Comparison of ENCODE assay signal across 8 cellular contexts in the genomic region with DNA sequence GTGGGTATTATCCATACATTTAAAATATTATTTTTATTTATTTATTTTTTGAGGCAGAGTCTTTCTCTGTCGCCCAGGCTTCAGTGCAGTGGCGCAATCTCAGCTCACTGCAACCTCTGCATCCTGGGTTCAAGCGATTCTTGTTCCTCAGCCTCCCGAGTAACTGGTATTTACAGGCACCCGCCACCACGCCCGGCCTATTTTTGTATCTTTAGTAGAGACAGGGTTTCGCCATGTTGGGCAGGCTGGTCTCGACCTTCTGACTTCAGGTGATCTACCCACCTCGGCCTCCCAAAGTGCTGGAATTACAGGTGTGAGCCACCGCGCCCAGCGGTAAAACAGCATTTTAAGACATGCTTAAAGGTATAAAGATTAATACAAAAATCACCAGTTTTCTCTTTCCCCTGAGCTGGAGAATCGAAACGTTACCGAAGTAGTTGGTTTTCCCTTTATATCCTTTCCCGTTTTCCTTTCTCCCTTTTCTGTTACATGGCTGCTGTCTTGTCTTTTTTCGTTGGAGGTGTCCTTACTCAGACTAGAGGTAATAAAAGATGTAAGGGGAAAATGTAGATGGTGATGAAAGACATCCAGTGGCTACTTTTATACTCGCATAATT. TPM values are rescaled to one million over a fixed set of nuclear protein-coding genes. Genes with fewer than 3 reads are reported as not detected.
A peak's percentile ranks its signal among the peaks of the same experiment; 100 is the strongest.
DNase-seq lines count a peak whose midpoint lies in the region; ATAC-seq and TF ChIP-seq lines count a peak whose summit lies in the region.

No MANE protein-coding gene starts in this region.

- H4K91ac ChIP-seq in IMR-90 (ENCODE audit: insufficient read depth, low read depth, low read length), result no peak overlapping the region

- H4K5ac ChIP-seq in IMR-90 (ENCODE audit: low read depth, low read length), result no peak overlapping the region

- no peak overlapping the region for H3K14ac ChIP-seq in IMR-90 (replicated peaks; ENCODE audit: low read depth, low read length)

- DNase-seq in IMR-90 (no peak), breast epithelium (ENCODE audit: low spot score in 2 of 2) (no peak), mesothelial cell of epicardium (ENCODE audit: low spot score in 2 of 2, unreplicated experiment in 2 of 2) (no peak), NCI-H510A (lab: John Stamatoyannopoulos, UW) (no peak), Ammon's horn (ENCODE audit: low spot score) (no peak), NCI-H2171 treated with DMSO at 0.1 percent for 48 hours (lab: John Stamatoyannopoulos, UW) (no peak), head of caudate nucleus (no peak)

- H3K9ac ChIP-seq in IMR-90 (ENCODE audit: low read depth, low read length), result no peak overlapping the region

- peaks cover 26% of the 10 kb centered on the region; the same call in 1 of the 2 replicates for H4K20me1 ChIP-seq in IMR-90 (ENCODE audit: insufficient read depth, low read length)

- H2BK20ac ChIP-seq in IMR-90 (ENCODE audit: low read depth, low read length), result no peak overlapping the region

- no peak overlapping the region for H2AK9ac ChIP-seq in IMR-90 (replicated peaks; ENCODE audit: low read depth, low read length, poor library complexity)

- TF ChIP-seq CTCF in IMR-90 (conservative IDR thresholded peaks at IDR 0.05; ENCODE audit: low read depth, low read length), result no peak
- no peak for TF ChIP-seq CTCF in breast epithelium (IDR thresholded peaks at IDR 0.05)
- no peak for TF ChIP-seq CTCF in mesothelial cell of epicardium (IDR thresholded peaks at IDR 0.05; ENCODE audit: unreplicated experiment)

- no peak overlapping the region for H2BK15ac ChIP-seq in IMR-90 (ENCODE audit: low read depth, low read length)

- H4K8ac ChIP-seq in IMR-90 (ENCODE audit: low read depth in 2 of 2, low read length in 2 of 2), result no peak overlapping the region

- H2AFZ ChIP-seq in ACC112 (ENCODE audit: low read length, unreplicated experiment), result no peak overlapping the region
- H2AFZ ChIP-seq in IMR-90 (replicated peaks; ENCODE audit: low read length, poor library complexity), result no peak overlapping the region

- BruUV-seq in IMR-90 (replicated peaks; lab: Mats Ljungman, UMichigan), result no TSS peak

- H3K36me3 Mint-ChIP-seq in mesothelial cell of epicardium, result peaks cover 2% of the 10 kb centered on the region

- no peak for ATAC-seq in IMR-90 (ENCODE audit: low read depth)

- H3K27ac ChIP-seq in ACC112 (ENCODE audit: low read depth, low read length) (no peak overlapping the region), IMR-90 (ENCODE audit: insufficient read depth, low read length) (no peak overlapping the region), breast epithelium (peak overlapping the region in 1 of 2 donors; percentile 99)

- H3K79me1 ChIP-seq in IMR-90 (ENCODE audit: low read depth in 1 of 2, low read length in 2 of 2), result peaks cover 7 to 41% of the 10 kb centered on the region in 2 experiments

- no peak overlapping the region for H3K23ac ChIP-seq in IMR-90 (ENCODE audit: low read depth, low read length)

- H3K36me3 ChIP-seq in ACC112 (ENCODE audit: insufficient read depth, low read length), result peaks cover 3% of the 10 kb centered on the region; the same call in 1 of the 2 replicates
- H3K36me3 ChIP-seq in IMR-90 (ENCODE audit: control insufficient read depth, insufficient read depth, low read length), result peaks cover 3% of the 10 kb centered on the region
- H3K36me3 ChIP-seq in breast epithelium, result no peaks in the 10 kb centered on the region

- dilution Hi-C loops in IMR-90 (cut with HindIII; ENCODE audit: low sequenced_read_pairs, unreplicated experiment), result no loop called here

- H2BK120ac ChIP-seq in IMR-90 (ENCODE audit: low read depth, low read length), result no peak overlapping the region

- H3K79me2 ChIP-seq in ACC112 (ENCODE audit: control insufficient read depth, insufficient read depth, low read length, unreplicated experiment), result peaks cover 72% of the 10 kb centered on the region

- CTCF ChIA-PET in IMR-90 (lab: Yijun Ruan, JAX), result no interaction called here

- no peak overlapping the region for H3K56ac ChIP-seq in IMR-90 (ENCODE audit: extremely low read depth, insufficient read depth, low read length)

- H3K4me3 Mint-ChIP-seq in mesothelial cell of epicardium, result peak overlapping the region; percentile 96

- peak overlapping the region; percentile 84 for H3K27ac Mint-ChIP-seq in mesothelial cell of epicardium

- H3K9me3 ChIP-seq in IMR-90 (ENCODE audit: control insufficient read depth, insufficient read depth, low read length) (no peaks in the 10 kb centered on the region), breast epithelium (no peaks in the 10 kb centered on the region)

- TF ChIP-seq POLR2A in IMR-90 (IDR thresholded peaks at IDR 0.05; ENCODE audit: low read depth, low read length) (no peak), breast epithelium (IDR thresholded peaks at IDR 0.05) (no peak)

- no peak overlapping the region for H3K4ac ChIP-seq in IMR-90 (ENCODE audit: low read depth, low read length)

- POLR2A ChIA-PET in IMR-90 (lab: Charles Lee; ENCODE audit: unreplicated experiment), result no interaction called here

- no peak overlapping the region for H2AK5ac ChIP-seq in IMR-90 (ENCODE audit: low read depth, low read length)

- peak overlapping the region; percentile 67 for H3K4me2 ChIP-seq in IMR-90 (ENCODE audit: low read depth, low read length)

- H3K4me1 ChIP-seq in ACC112 (ENCODE audit: control insufficient read depth, insufficient read depth, low read length, unreplicated experiment), result peaks cover 28% of the 10 kb centered on the region
- peaks cover 9% of the 10 kb centered on the region for H3K4me1 ChIP-seq in IMR-90 (ENCODE audit: control insufficient read depth, insufficient read depth, low read length)
- H3K4me1 ChIP-seq in breast epithelium, result peaks cover 0 to 7% of the 10 kb centered on the region in 2 donors

- no peak overlapping the region for H3K18ac ChIP-seq in IMR-90 (ENCODE audit: low read depth, low read length)

- peaks cover 10% of the 10 kb centered on the region for H3K9me1 ChIP-seq in IMR-90 (ENCODE audit: insufficient read depth, low read length)

- H3K4me3 ChIP-seq in ACC112 (ENCODE audit: low read depth, low read length), result peak overlapping the region; percentile 90
- H3K4me3 ChIP-seq in IMR-90 (ENCODE audit: insufficient read depth, low read depth, low read length), result peak overlapping the region; percentile 32
- peak overlapping the region; percentile 87 to 95 (median 92) for H3K4me3 ChIP-seq in breast epithelium

- in situ Hi-C loops in IMR-90 (cut with MboI; ENCODE audit: low sequenced_read_pairs), result no loop called here

- H3K9me3 Mint-ChIP-seq in mesothelial cell of epicardium, result no peaks in the 10 kb centered on the region

- H3K4me1 Mint-ChIP-seq in mesothelial cell of epicardium, result peaks cover 39% of the 10 kb centered on the region

- intact Hi-C loops in IMR-90 (cut with micrococcal nuclease) (no loop called here), breast epithelium (cut with DNase I; ENCODE audit: low total_unique reads) (no loop called here), head of caudate nucleus (cut with DNase I) (no loop called here)

- no peak for TF ChIP-seq RAD21 in IMR-90 (IDR thresholded peaks at IDR 0.05; ENCODE audit: low read length)

- H3K27me3 ChIP-seq in ACC112 (ENCODE audit: insufficient read depth, low read length) (no peaks in the 10 kb centered on the region), IMR-90 (ENCODE audit: control insufficient read depth, insufficient read depth, low read length) (no peaks in the 10 kb centered on the region), breast epithelium (no peaks in the 10 kb centered on the region)

- no peak overlapping the region for H2BK5ac ChIP-seq in IMR-90 (ENCODE audit: low read depth, low read length, poor library complexity, severe bottlenecking)

- WGBS in IMR-90 (ENCODE audit: extremely low coverage in 2 of 2, insufficient read length in 1 of 2), 2 experiments, result 100% methylated on average over 1 of the region's 19 CpGs; no CpG with 5 or more reads in 1 of the 2 experiments

- no peaks in the 10 kb centered on the region for H3K27me3 Mint-ChIP-seq in mesothelial cell of epicardium (ENCODE audit: low read depth)

TF ChIP-seq in IMR-90, 13 proteins besides CTCF, POLR2A, EP300 and RAD21:
- peak; percentile 32; the same call in 1 of the 2 replicates for TF ChIP-seq CEBPB (IDR thresholded peaks at IDR 0.05; ENCODE audit: low read depth, low read length)
- TF ChIP-seq RFX5 (IDR thresholded peaks at IDR 0.05; ENCODE audit: low read depth, low read length), result no peak

RNA-seq across cellular contexts. Expression of a gene that starts 1.7 kb away (rescaled TPM):
- total RNA-seq in IMR-90 (2012; rRNA removed), result 12.0 and 32.8 TPM in 2 replicates
- polyA plus RNA-seq in IMR-90 (2012; rRNA removed), result 4.8 and 5.9 TPM in 2 replicates
- 0.69 and 0.88 TPM in 2 replicates for polyA plus RNA-seq in IMR-90 (2012; cell fraction: cytosol; rRNA removed)
- polyA plus RNA-seq in IMR-90 (2012; cell fraction: nucleus; rRNA removed; ENCODE audit: low replicate concordance), result 3.1 and 41.9 TPM in 2 replicates
- total RNA-seq in breast epithelium, result 10 to 100 TPM in 2 of 3 donors, 1 to 10 TPM in 1; 7.8 to 23.6 (median 15.4) TPM
- total RNA-seq in mesothelial cell of epicardium, result 44.9 to 46.6 TPM (median 45.3 TPM) in 3 replicates

RNA-seq across cellular contexts. Expression of a gene that starts 9.5 kb away (rescaled TPM):
- total RNA-seq in IMR-90 (2012; rRNA removed) (11.4 and 11.5 TPM in 2 replicates), breast epithelium (10 to 100 TPM; 11.8 to 28.4 (median 18.0) TPM), mesothelial cell of epicardium (21.9 to 25.1 TPM (median 22.2 TPM) in 3 replicates)
- 4.1 and 4.6 TPM in 2 replicates for polyA plus RNA-seq in IMR-90 (2012; rRNA removed)
- 0.73 and 1.1 TPM in 2 replicates for polyA plus RNA-seq in IMR-90 (2012; cell fraction: cytosol; rRNA removed)
- polyA plus RNA-seq in IMR-90 (2012; cell fraction: nucleus; rRNA removed; ENCODE audit: low replicate concordance), result 1.6 and 13.3 TPM in 2 replicates

Comparison
In these comparisons a context has a peak if more than half of its experiments do, and no peak if none do; other contexts are left out.
1. H3K4me3 ChIP-seq: peak in every context shown above with its lines; median percentile 92 in breast epithelium; 90 in ACC112; 32 in IMR-90.